ENCODE assay signal across 8 cellular contexts in genomic region chr2:74178211-74179062, GRCh38. TPM values are rescaled to one million over a fixed set of nuclear protein-coding genes. Genes with fewer than 3 reads are reported as not detected.
DNase-seq lines count a peak whose midpoint lies in the region; ATAC-seq and TF ChIP-seq lines count a peak whose summit lies in the region.

MOB1A (minus strand) TSS chr2:74178879; CDS start chr2:74178674, 205 bp downstream.

- peak within 1 kb of the TSS; percentile 97 for H2AFZ ChIP-seq in ACC112 (ENCODE audit: low read length, unreplicated experiment)

- ATAC-seq in GM18870 (IDR thresholded peaks at IDR 0.05; ENCODE audit: unreplicated experiment), result peak; percentile 73
- ATAC-seq in HG03135 (IDR thresholded peaks at IDR 0.05; ENCODE audit: unreplicated experiment), result peak; percentile 75

- TF ChIP-seq CTCF in VCaP (conservative IDR thresholded peaks at IDR 0.05), result no peak
- no peak for TF ChIP-seq CTCF in breast epithelium (IDR thresholded peaks at IDR 0.05)

- H3K27ac ChIP-seq in ACC112 (ENCODE audit: low read depth, low read length) (peak within 1 kb of the TSS; percentile 85), VCaP (peak within 1 kb of the TSS; percentile 85), breast epithelium (peak within 1 kb of the TSS; percentile 90 to 93), iPS-18a (ENCODE audit: low read length) (peak within 1 kb of the TSS; percentile 0), skeletal muscle tissue (ENCODE audit: low read depth, low read length) (peak within 1 kb of the TSS; percentile 91)

- H3K4me3 ChIP-seq in ACC112 (ENCODE audit: low read depth, low read length) (peak within 1 kb of the TSS; percentile 95), breast epithelium (peak within 1 kb of the TSS; percentile 74 to 95 (median 93)), iPS-18a (ENCODE audit: low read length) (peak within 1 kb of the TSS; percentile 79), skeletal muscle tissue (ENCODE audit: low read length in 3 of 3) (peak within 1 kb of the TSS; percentile 76 to 82 (median 82))

- H3K79me2 ChIP-seq in ACC112 (ENCODE audit: control insufficient read depth, insufficient read depth, low read length, unreplicated experiment), result peaks cover 46% of the 10 kb centered on the region

- H3K9ac ChIP-seq in iPS-18a (ENCODE audit: low read length), result peak within 1 kb of the TSS; percentile 90
- peak within 1 kb of the TSS; percentile 78 to 88 (median 87) for H3K9ac ChIP-seq in skeletal muscle tissue (ENCODE audit: low read depth in 1 of 3, low read length in 3 of 3)

- DNase-seq in NCI-H2196 treated with DMSO at 0.1 percent for 48 hours (lab: John Stamatoyannopoulos, UW; ENCODE audit: unreplicated experiment), result peak; percentile 84
- peak; percentile 96 to 97 for DNase-seq in breast epithelium (ENCODE audit: low spot score in 2 of 2)

- peaks cover 6% of the 10 kb centered on the region for H3K4me1 ChIP-seq in ACC112 (ENCODE audit: control insufficient read depth, insufficient read depth, low read length, unreplicated experiment)
- peaks cover 0 to 9% of the 10 kb centered on the region in 2 donors for H3K4me1 ChIP-seq in breast epithelium
- H3K4me1 ChIP-seq in iPS-18a (ENCODE audit: control insufficient read depth, low read depth, low read length), result no peaks in the 10 kb centered on the region
- peaks cover 3 to 17% (median 9%) of the 10 kb centered on the region in 3 donors for H3K4me1 ChIP-seq in skeletal muscle tissue (ENCODE audit: control insufficient read depth in 3 of 3, insufficient read depth in 3 of 3, low read length in 3 of 3)

- H3K27me3 ChIP-seq in ACC112 (ENCODE audit: insufficient read depth, low read length), result no peaks in the 10 kb centered on the region
- H3K27me3 ChIP-seq in breast epithelium, result no peaks in the 10 kb centered on the region
- no peaks in the 10 kb centered on the region for H3K27me3 ChIP-seq in iPS-18a (ENCODE audit: control insufficient read depth, insufficient read depth, low read length)
- no peaks in the 10 kb centered on the region for H3K27me3 ChIP-seq in skeletal muscle tissue (ENCODE audit: control insufficient read depth in 3 of 3, insufficient read depth in 3 of 3, low read length in 3 of 3)

- H3K36me3 ChIP-seq in ACC112 (ENCODE audit: insufficient read depth, low read length), result no peaks in the 10 kb centered on the region
- no peaks in the 10 kb centered on the region for H3K36me3 ChIP-seq in breast epithelium
- H3K36me3 ChIP-seq in iPS-18a (ENCODE audit: control insufficient read depth, low read depth, low read length), result peaks cover 3% of the 10 kb centered on the region
- H3K36me3 ChIP-seq in skeletal muscle tissue (ENCODE audit: control insufficient read depth in 3 of 3, insufficient read depth in 3 of 3, low read length in 3 of 3), result no peaks in the 10 kb centered on the region

- intact Hi-C loops in breast epithelium (cut with DNase I; ENCODE audit: low total_unique reads), result no loop called here

- TF ChIP-seq POLR2A in breast epithelium (IDR thresholded peaks at IDR 0.05), result peak; percentile 77

- H3K9me3 ChIP-seq in breast epithelium, result no peaks in the 10 kb centered on the region
- no peaks in the 10 kb centered on the region for H3K9me3 ChIP-seq in iPS-18a (ENCODE audit: control insufficient read depth, low read depth, low read length)
- peaks cover 0 to 2% (median 0%) of the 10 kb centered on the region in 3 donors for H3K9me3 ChIP-seq in skeletal muscle tissue (ENCODE audit: control insufficient read depth in 3 of 3, low read length in 3 of 3)

RNA-seq across cellular contexts. Expression of gene MOB1A, which starts in this region (rescaled TPM):
- 100 to 1,000 TPM in 1 of 3 donors, 10 to 100 TPM in 2; 87.8 to 107 (median 98.4) TPM for total RNA-seq in breast epithelium
- 48.0 TPM for total RNA-seq in skeletal muscle tissue

Comparison
In these comparisons a context has a peak if more than half of its experiments do, and no peak if none do; other contexts are left out.
1. Peak in every context shown above with its lines: DNase-seq, ATAC-seq, H3K4me3 ChIP-seq and H3K27ac ChIP-seq.
2. H3K27ac ChIP-seq: peak in every context shown above with its lines; median percentile 92 in breast epithelium; 91 in skeletal muscle tissue; 85 in ACC112; 85 in VCaP; 0 in iPS-18a.